ENCODE assay signal across 14 cellular contexts in genomic region chr10:128489324-128490247, GRCh38.
DNase-seq lines count a peak whose midpoint lies in the region; ATAC-seq and TF ChIP-seq lines count a peak whose summit lies in the region.
"Had no signal": no experiment of that assay in that cellular context is flagged by ENCODE, and none has a peak within 500 bp of the region (broad histone marks: within the 10 kb centered on the region; RNA-seq: fewer than 3 reads in every experiment).

No MANE protein-coding gene starts in this region.

- H3K23ac ChIP-seq in neuronal stem cell (ENCODE audit: low read depth, low read length, poor library complexity), result no peak overlapping the region

- CTCF ChIA-PET in naive thymus-derived CD4-positive, alpha-beta T cell (lab: Charles Lee), result no interaction called here

- H3K79me2 ChIP-seq in Karpas-422 (ENCODE audit: low read length), result no peaks in the 10 kb centered on the region

- H3K4me3 ChIP-seq in Karpas-422 (ENCODE audit: low read length), result peak overlapping the region; percentile 28
- H3K4me3 ChIP-seq in WERI-Rb-1 (ENCODE audit: low read depth, low read length), result no peak overlapping the region
- no peak overlapping the region for H3K4me3 ChIP-seq in neuronal stem cell (ENCODE audit: low read length in 2 of 2)
- H3K4me3 ChIP-seq in naive thymus-derived CD4-positive, alpha-beta T cell (ENCODE audit: low read length), result no peak overlapping the region

- H2AFZ ChIP-seq in Karpas-422 (ENCODE audit: low read length) (no peak overlapping the region), neuronal stem cell (ENCODE audit: low read length) (no peak overlapping the region)

- no peaks in the 10 kb centered on the region for H3K27me3 ChIP-seq in Karpas-422 (ENCODE audit: low read length)
- H3K27me3 ChIP-seq in WERI-Rb-1 (ENCODE audit: insufficient read depth, low read depth, severe bottlenecking), result no peaks in the 10 kb centered on the region
- no peaks in the 10 kb centered on the region for H3K27me3 ChIP-seq in neuronal stem cell (ENCODE audit: control insufficient read depth in 3 of 3, insufficient read depth in 3 of 3, low read depth in 1 of 3, low read length in 3 of 3)
- H3K27me3 ChIP-seq in naive thymus-derived CD4-positive, alpha-beta T cell (ENCODE audit: control insufficient read depth in 2 of 2, insufficient read depth in 2 of 2, low read length in 2 of 2), result no peaks in the 10 kb centered on the region

- no peaks in the 10 kb centered on the region for H3K4me1 Mint-ChIP-seq in naive thymus-derived CD4-positive, alpha-beta T cell

- H4K91ac ChIP-seq in neuronal stem cell (ENCODE audit: low read depth, low read length, poor library complexity), result no peak overlapping the region

- POLR2A ChIA-PET in naive thymus-derived CD4-positive, alpha-beta T cell (lab: Charles Lee), result no interaction called here

- H3K27ac Mint-ChIP-seq in naive thymus-derived CD4-positive, alpha-beta T cell, result no peak overlapping the region
- H3K27ac Mint-ChIP-seq: CD4-positive, alpha-beta T cell had no signal

- no peaks in the 10 kb centered on the region for H3K27me3 Mint-ChIP-seq in naive thymus-derived CD4-positive, alpha-beta T cell
- H3K27me3 Mint-ChIP-seq: CD4-positive, alpha-beta T cell had no signal

- H3K36me3 Mint-ChIP-seq in naive thymus-derived CD4-positive, alpha-beta T cell, result peaks cover 0 to 3% (median 0%) of the 10 kb centered on the region in 5 donors

- peak overlapping the region; percentile 32 for H3K18ac ChIP-seq in neuronal stem cell (ENCODE audit: low read length)

- no peak overlapping the region for H2BK15ac ChIP-seq in neuronal stem cell (ENCODE audit: low read length)

- H3K9me3 Mint-ChIP-seq in naive thymus-derived CD4-positive, alpha-beta T cell, result peaks cover 0 to 3% (median 0%) of the 10 kb centered on the region in 11 donors
- H3K9me3 Mint-ChIP-seq: CD4-positive, alpha-beta T cell had no signal

- H2AK5ac ChIP-seq in neuronal stem cell (ENCODE audit: low read depth, low read length), result no peak overlapping the region

- H3K4me2 ChIP-seq in Karpas-422 (ENCODE audit: low read depth, low read length, poor library complexity, severe bottlenecking), result peak overlapping the region; percentile 55
- H3K4me2 ChIP-seq in neuronal stem cell (ENCODE audit: insufficient read depth, low read length, poor library complexity, severe bottlenecking), result no peak overlapping the region

- H3K14ac ChIP-seq in neuronal stem cell (ENCODE audit: low read length), result peak overlapping the region; percentile 14

- WGBS in neuronal stem cell (ENCODE audit: extremely low coverage in 2 of 2, insufficient read length in 2 of 2, insufficient replicate concordance in 1 of 2), 2 donors, result no CpG with 5 or more reads among the region's 13 CpGs

- no peak overlapping the region for H2BK5ac ChIP-seq in neuronal stem cell (ENCODE audit: low read length)

- ATAC-seq in naive thymus-derived CD4-positive, alpha-beta T cell, result no peak
- ATAC-seq in GM21423 (IDR thresholded peaks at IDR 0.05; ENCODE audit: unreplicated experiment), result no peak
- ATAC-seq: HCT116 had no signal

- H3K79me1 ChIP-seq in neuronal stem cell (ENCODE audit: low read depth, low read length), result no peaks in the 10 kb centered on the region

- H3K4me3 Mint-ChIP-seq in naive thymus-derived CD4-positive, alpha-beta T cell, result no peak overlapping the region
- H3K4me3 Mint-ChIP-seq: CD4-positive, alpha-beta T cell had no signal

- H2BK120ac ChIP-seq in neuronal stem cell (ENCODE audit: low read depth, low read length), result no peak overlapping the region

- no peak overlapping the region for H3K27ac ChIP-seq in Karpas-422 (ENCODE audit: low read length)
- H3K27ac ChIP-seq in WERI-Rb-1, result no peak overlapping the region; the same call in 1 of the 2 replicates
- H3K27ac ChIP-seq in neuronal stem cell (replicated peaks; ENCODE audit: low read length), result no peak overlapping the region
- no peak overlapping the region for H3K27ac ChIP-seq in naive thymus-derived CD4-positive, alpha-beta T cell (ENCODE audit: low read depth, low read length)
- H3K27ac ChIP-seq: 22Rv1, HL-60 had no signal

- H3K4ac ChIP-seq in neuronal stem cell (ENCODE audit: low read length), result no peak overlapping the region

- H4K20me1 ChIP-seq in Karpas-422 (ENCODE audit: insufficient read depth, low read depth, low read length), result no peaks in the 10 kb centered on the region

- no peaks in the 10 kb centered on the region for H3K9me2 ChIP-seq in Karpas-422 (replicated peaks; ENCODE audit: insufficient read depth, low read length)

- peak; percentile 52 for TF ChIP-seq CTCF in WERI-Rb-1 (IDR thresholded peaks at IDR 0.05; ENCODE audit: low read depth, low read length)

- H3K4me1 ChIP-seq in Karpas-422 (ENCODE audit: low read length) (peaks cover 26% of the 10 kb centered on the region), neuronal stem cell (ENCODE audit: control insufficient read depth in 2 of 2, insufficient read depth in 1 of 2, low read depth in 1 of 2, low read length in 2 of 2) (no peaks in the 10 kb centered on the region)
- H3K4me1 ChIP-seq in naive thymus-derived CD4-positive, alpha-beta T cell (ENCODE audit: control insufficient read depth in 2 of 2, insufficient read depth in 2 of 2, low read length in 2 of 2), result no peaks in the 10 kb centered on the region

- DNase-seq in NCI-H524 (lab: John Stamatoyannopoulos, UW), result peak; percentile 9 to 58
- no peak for DNase-seq in NCI-H524 treated with DMSO at 0.1 percent for 48 hours (lab: John Stamatoyannopoulos, UW)
- DNase-seq in Karpas-422, result peak; percentile 69
- DNase-seq in WERI-Rb-1, result peak; percentile 61
- no peak for DNase-seq in neuronal stem cell (ENCODE audit: low spot score)
- no peak for DNase-seq in naive thymus-derived CD4-positive, alpha-beta T cell
- DNase-seq in T-helper 1 cell, result no peak
- DNase-seq: Calu3; CD4-positive, alpha-beta T cell; DMS 273 treated with DMSO at 0.1 percent for 48 hours had no signal

- intact Hi-C loops in naive thymus-derived CD4-positive, alpha-beta T cell (cut with micrococcal nuclease), result no loop called here

- H2BK12ac ChIP-seq in neuronal stem cell (ENCODE audit: low read length), result no peak overlapping the region

- H3K36me3 ChIP-seq in Karpas-422 (ENCODE audit: insufficient read depth, low read length), result no peaks in the 10 kb centered on the region
- no peaks in the 10 kb centered on the region for H3K36me3 ChIP-seq in WERI-Rb-1
- no peaks in the 10 kb centered on the region for H3K36me3 ChIP-seq in neuronal stem cell (replicated peaks in 1 of 2; ENCODE audit: control insufficient read depth in 2 of 2, insufficient read depth in 2 of 2, low read length in 2 of 2)
- H3K36me3 ChIP-seq in naive thymus-derived CD4-positive, alpha-beta T cell (ENCODE audit: control insufficient read depth in 2 of 3, insufficient read depth in 3 of 3, low read length in 3 of 3), result no peaks in the 10 kb centered on the region

- H4K8ac ChIP-seq in neuronal stem cell (ENCODE audit: low read depth, low read length), result no peak overlapping the region

- no peak overlapping the region for H3K9ac ChIP-seq in Karpas-422 (ENCODE audit: low read length)
- no peak overlapping the region for H3K9ac ChIP-seq in neuronal stem cell (ENCODE audit: low read depth, low read length, poor library complexity)

- H3K9me3 ChIP-seq in Karpas-422 (ENCODE audit: low read length), result no peaks in the 10 kb centered on the region
- H3K9me3 ChIP-seq in WERI-Rb-1 (ENCODE audit: severe bottlenecking), result no peaks in the 10 kb centered on the region
- peaks cover 0 to 7% of the 10 kb centered on the region in 2 donors for H3K9me3 ChIP-seq in neuronal stem cell (replicated peaks in 1 of 2; ENCODE audit: control insufficient read depth in 2 of 2, insufficient read depth in 1 of 2, low read depth in 1 of 2, low read length in 2 of 2)
- H3K9me3 ChIP-seq in naive thymus-derived CD4-positive, alpha-beta T cell (ENCODE audit: control insufficient read depth in 2 of 3, low read length in 3 of 3), result no peaks in the 10 kb centered on the region

Comparison
In these comparisons a context has a peak if more than half of its experiments do, and no peak if none do; other contexts are left out.
1. DNase-seq: peak in NCI-H524 (2 of 2), Karpas-422 (single experiment) and WERI-Rb-1 (single experiment); none in NCI-H524 treated with DMSO at 0.1 percent for 48 hours (single experiment), neuronal stem cell (single experiment), naive thymus-derived CD4-positive, alpha-beta T cell (0 of 9) and T-helper 1 cell (0 of 5).